Comparison of ENCODE assay signal across 21 cellular contexts in the genomic region with DNA sequence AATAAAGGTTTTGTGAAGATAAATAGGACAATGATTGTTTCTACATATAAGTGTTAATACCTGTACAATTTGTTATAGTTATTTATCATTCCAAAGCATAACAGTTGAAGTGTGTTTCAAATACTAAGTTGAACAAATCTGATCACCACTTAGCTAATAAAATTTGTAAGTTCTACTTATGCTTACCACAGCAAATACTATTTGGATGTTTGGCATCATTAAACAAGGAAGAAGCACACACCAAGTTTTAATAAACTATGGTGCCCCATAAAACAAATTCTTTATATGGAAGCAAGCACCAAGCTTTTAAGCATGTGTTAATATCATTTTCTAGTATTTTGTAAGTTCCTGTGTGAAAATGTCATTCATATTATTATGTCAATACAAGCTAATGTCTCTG. TPM values are rescaled to one million over a fixed set of nuclear protein-coding genes. Genes with fewer than 3 reads are reported as not detected.
A peak's percentile ranks its signal among the peaks of the same experiment; 100 is the strongest.
DNase-seq lines count a peak whose midpoint lies in the region; ATAC-seq, FAIRE-seq and TF ChIP-seq lines count a peak whose summit lies in the region.
"Had no signal": no experiment of that assay in that cellular context is flagged by ENCODE, and none has a peak within 500 bp of the region (broad histone marks: within the 10 kb centered on the region; RNA-seq: fewer than 3 reads in every experiment).

No MANE protein-coding gene starts in this region.

- peaks cover 5% of the 10 kb centered on the region for H3K79me1 ChIP-seq in mesenchymal stem cell (replicated peaks; ENCODE audit: low read length, poor library complexity, severe bottlenecking)

- no peak overlapping the region for H4K8ac ChIP-seq in mesenchymal stem cell (ENCODE audit: low read length)

- TF ChIP-seq RAD21 in HepG2 (CRISPR knock-in tag; IDR thresholded peaks at IDR 0.05) = no peak

- DNase-seq in HepG2 (ENCODE audit: low spot score) (no peak), right lobe of liver (no peak), epithelial cell of proximal tubule (ENCODE audit: low read depth) (no peak), mesenchymal stem cell (no peak), upper lobe of right lung (no peak), activated gamma-delta T cell (lab: John Stamatoyannopoulos, UW) (no peak)
- DNase-seq: DMS153, EL, H9, MM.1S, NCI-H1105, NCI-H187, NCI-H446 treated with DMSO at 0.1 percent for 48 hours, NCI-H748 treated with DMSO at 0.1 percent for 48 hours, SHP77 treated with DMSO at 0.1 percent for 48 hours had no signal

- H2BK15ac ChIP-seq in mesenchymal stem cell (ENCODE audit: low read depth, poor library complexity, severe bottlenecking) = no peak overlapping the region

- no peak for TF ChIP-seq CTCF in HepG2 (CRISPR knock-in tag; IDR thresholded peaks at IDR 0.05)
- TF ChIP-seq CTCF in right lobe of liver (IDR thresholded peaks at IDR 0.05) = no peak
- no peak for TF ChIP-seq CTCF in epithelial cell of proximal tubule (conservative IDR thresholded peaks at IDR 0.05; ENCODE audit: low read depth, low read length)
- TF ChIP-seq CTCF in upper lobe of right lung (IDR thresholded peaks at IDR 0.05) = no peak

- intact Hi-C loops in HepG2 (cut with micrococcal nuclease; ENCODE audit: unreplicated experiment) (no loop called here), right lobe of liver (cut with DNase I) (no loop called here), upper lobe of right lung (cut with DNase I) (loop anchor here (5.0 to 10.0 kb wide), 2 partner anchors 250 to 267 kb away; a partner anchor contains a TSS)

- H3K4me3 ChIP-seq in HepG2 (replicated peaks in 1 of 3; ENCODE audit: insufficient read depth in 1 of 3, low read depth in 2 of 3, low read length in 3 of 3) (no peak overlapping the region), right lobe of liver (no peak overlapping the region), epithelial cell of proximal tubule (ENCODE audit: low read depth, low read length) (peak overlapping the region; percentile 2), mesenchymal stem cell (ENCODE audit: insufficient read depth in 1 of 2, low read depth in 1 of 2, low read length in 2 of 2) (no peak overlapping the region), upper lobe of right lung (no peak overlapping the region)
- H3K4me3 ChIP-seq: BLaER1 treated with 17β-estradiol and CSF1 and Interleukin-3, amounts not matched to agents 10 nM and 100 nM; K562 had no signal

- no peaks in the 10 kb centered on the region for H4K20me1 ChIP-seq in HepG2 (ENCODE audit: insufficient read depth, low read length)
- H4K20me1 ChIP-seq: BLaER1 treated with 17β-estradiol and CSF1 and Interleukin-3, amounts not matched to agents 10 nM and 100 nM had no signal

- TF ChIP-seq POLR2A in HepG2 (IDR thresholded peaks at IDR 0.05; ENCODE audit: insufficient read depth in 1 of 2, low read depth in 2 of 2, low read length in 2 of 2) (no peak), right lobe of liver (IDR thresholded peaks at IDR 0.05) (no peak)

- no peak overlapping the region for H2BK120ac ChIP-seq in mesenchymal stem cell (ENCODE audit: low read depth, low read length)

- H3K9ac ChIP-seq in HepG2 (ENCODE audit: insufficient read depth, low read depth, low read length) (no peak overlapping the region), mesenchymal stem cell (ENCODE audit: low read length) (peak overlapping the region; percentile 69)
- H3K9ac ChIP-seq: BLaER1 treated with 17β-estradiol and CSF1 and Interleukin-3, amounts not matched to agents 10 nM and 100 nM had no signal

- in situ Hi-C loops in HepG2 (cut with HindIII; ENCODE audit: extremely low pct_ligation_motif_present, low pct_unique_long_range_greater_than_20kb) = no loop called here

- peaks cover 18% of the 10 kb centered on the region for H3K4me1 ChIP-seq in HepG2 (ENCODE audit: insufficient read depth, low read length)
- H3K4me1 ChIP-seq in right lobe of liver = no peaks in the 10 kb centered on the region
- H3K4me1 ChIP-seq in mesenchymal stem cell (ENCODE audit: control insufficient read depth, insufficient read depth, low read depth, low read length) = peaks cover 6% of the 10 kb centered on the region
- H3K4me1 ChIP-seq in upper lobe of right lung = peaks cover 20% of the 10 kb centered on the region
- H3K4me1 ChIP-seq: BLaER1 treated with 17β-estradiol and CSF1 and Interleukin-3, amounts not matched to agents 10 nM and 100 nM had no signal

- H3K23ac ChIP-seq in mesenchymal stem cell (ENCODE audit: low read length in 2 of 2) = no peak overlapping the region

- no TSS peak for BruUV-seq in HepG2 (replicated peaks; lab: Mats Ljungman, UMichigan)

- CTCF ChIA-PET in HepG2 (lab: Yijun Ruan, JAX; ENCODE audit: low intra/inter-chr PET ratio, low total read pairs) = interaction anchor here (1.5 kb wide), 1 partner anchor 306 kb away, joined by 8 read pairs; no protein-coding TSS in a partner anchor

- TF ChIP-seq EP300 in HepG2 (IDR thresholded peaks at IDR 0.05; ENCODE audit: low read depth in 2 of 2, low read length in 2 of 2) (no peak), HepG2 (CRISPR knock-in tag; IDR thresholded peaks at IDR 0.05; ENCODE audit: borderline replicate concordance) (no peak)

- no peak overlapping the region for H3K14ac ChIP-seq in mesenchymal stem cell (ENCODE audit: low read length in 2 of 2)

- no peaks in the 10 kb centered on the region for H3K9me3 ChIP-seq in HepG2 (ENCODE audit: low read length)
- no peaks in the 10 kb centered on the region for H3K9me3 ChIP-seq in right lobe of liver
- no peaks in the 10 kb centered on the region for H3K9me3 ChIP-seq in mesenchymal stem cell (ENCODE audit: control insufficient read depth, low read length)
- H3K9me3 ChIP-seq in upper lobe of right lung = no peaks in the 10 kb centered on the region

- no peaks in the 10 kb centered on the region for H3K79me2 ChIP-seq in HepG2 (ENCODE audit: insufficient read depth, low read length)

- no peak overlapping the region for H4K91ac ChIP-seq in mesenchymal stem cell (ENCODE audit: low read length)

- POLR2A ChIA-PET in HepG2 (lab: Yijun Ruan, JAX) = interaction anchor here (1.3 kb wide), 1 partner anchor 276 kb away, joined by 3 read pairs; a partner anchor contains a TSS

- H3K4me2 ChIP-seq in HepG2 (ENCODE audit: low read depth, low read length) (no peak overlapping the region), mesenchymal stem cell (ENCODE audit: low read length, poor library complexity, severe bottlenecking) (no peak overlapping the region)
- H3K4me2 ChIP-seq: BLaER1 treated with 17β-estradiol and CSF1 and Interleukin-3, amounts not matched to agents 10 nM and 100 nM had no signal

- H2BK5ac ChIP-seq in mesenchymal stem cell (ENCODE audit: low read depth, low read length, poor library complexity, severe bottlenecking) = no peak overlapping the region

- no peak overlapping the region for H2AK5ac ChIP-seq in mesenchymal stem cell (ENCODE audit: low read length, severe bottlenecking)

- ATAC-seq in HepG2 (no peak), right lobe of liver (no peak), upper lobe of right lung (no peak), GM21447 (IDR thresholded peaks at IDR 0.05; ENCODE audit: unreplicated experiment) (no peak), GM21381 (IDR thresholded peaks at IDR 0.05; ENCODE audit: unreplicated experiment) (no peak)
- ATAC-seq: K562 had no signal

- H3K36me3 ChIP-seq in HepG2 (replicated peaks in 1 of 2; ENCODE audit: control insufficient read depth in 1 of 2, insufficient read depth in 2 of 2, low read length in 2 of 2) = no peaks in the 10 kb centered on the region; a peak in 1 of 5 replicates
- H3K36me3 ChIP-seq in right lobe of liver = no peaks in the 10 kb centered on the region
- peaks cover 3 to 4% of the 10 kb centered on the region in 2 experiments for H3K36me3 ChIP-seq in mesenchymal stem cell (ENCODE audit: control insufficient read depth in 1 of 2, insufficient read depth in 2 of 2, low read depth in 1 of 2, low read length in 2 of 2)
- no peaks in the 10 kb centered on the region for H3K36me3 ChIP-seq in upper lobe of right lung
- H3K36me3 ChIP-seq: BLaER1 treated with 17β-estradiol and CSF1 and Interleukin-3, amounts not matched to agents 10 nM and 100 nM had no signal

- H3K27ac ChIP-seq in HepG2 (ENCODE audit: extremely low read length, insufficient read depth, low read length) (no peak overlapping the region), right lobe of liver (no peak overlapping the region), mesenchymal stem cell (ENCODE audit: low read length, poor library complexity, severe bottlenecking) (no peak overlapping the region), upper lobe of right lung (peak overlapping the region; percentile 86)
- H3K27ac ChIP-seq: 22Rv1; BLaER1 treated with 17β-estradiol and CSF1 and Interleukin-3, amounts not matched to agents 10 nM and 100 nM had no signal

- H3K27me3 ChIP-seq in HepG2 (ENCODE audit: control insufficient read depth in 1 of 2, insufficient read depth in 2 of 2, low read length in 2 of 2) (no peaks in the 10 kb centered on the region), right lobe of liver (no peaks in the 10 kb centered on the region), mesenchymal stem cell (ENCODE audit: control insufficient read depth in 1 of 2, insufficient read depth in 1 of 2, low read length in 2 of 2) (no peaks in the 10 kb centered on the region), upper lobe of right lung (no peaks in the 10 kb centered on the region)

- no peak overlapping the region for H3K18ac ChIP-seq in mesenchymal stem cell (ENCODE audit: low read depth in 1 of 2, low read length in 2 of 2)

- H2BK12ac ChIP-seq in mesenchymal stem cell (ENCODE audit: low read length in 2 of 2) = no peak overlapping the region

- H2AFZ ChIP-seq in HepG2 (ENCODE audit: low read length) = no peak overlapping the region
- no peak overlapping the region for H2AFZ ChIP-seq in mesenchymal stem cell (ENCODE audit: low read depth, low read length)

- no peak overlapping the region for H3K4ac ChIP-seq in mesenchymal stem cell (ENCODE audit: low read depth in 1 of 2, low read length in 2 of 2)

- no peak for FAIRE-seq in HepG2 (lab: Jason Lieb, UNC)
- FAIRE-seq: HTR-8/SVneo, K562 had no signal

RNA-seq across cellular contexts. Expression of a gene that starts 9.5 kb away (rescaled TPM):
- total RNA-seq in HepG2 (2016; rRNA removed; fragmentation: Illumina TruSeq; extraction: Trizol) (12.9 and 18.8 TPM in 2 replicates), right lobe of liver (10 to 100 TPM in 2 of 6 experiments, 1 to 10 TPM in 4; 4.7 to 19.6 (median 9.0) TPM), epithelial cell of proximal tubule (18.3 and 31.5 TPM in 2 replicates), upper lobe of right lung (59.1 TPM)
- total RNA-seq in HepG2 (2016; cell fraction: cytosol; rRNA removed; fragmentation: Illumina TruSeq; extraction: Trizol; ENCODE audit: low read depth) = 1.6 and 1.9 TPM in 2 replicates
- 13.4 and 14.9 TPM in 2 replicates for total RNA-seq in HepG2 (2016; cell fraction: insoluble cytoplasmic fraction; rRNA removed; fragmentation: Illumina TruSeq; extraction: Trizol)
- 4.6 TPM in 2 replicates for total RNA-seq in HepG2 (2016; cell fraction: membrane; rRNA removed; fragmentation: Illumina TruSeq; extraction: Trizol)
- total RNA-seq in HepG2 (2016; cell fraction: nucleus; rRNA removed; fragmentation: Illumina TruSeq; extraction: Trizol) = 10.1 and 12.6 TPM in 2 replicates
- 2.8 and 3.6 TPM in 2 replicates for polyA plus RNA-seq in HepG2 (2011; rRNA removed)
- polyA plus RNA-seq in HepG2 (2011; cell fraction: cytosol; rRNA removed) = 1.5 and 2.5 TPM in 2 replicates
- polyA plus RNA-seq in HepG2 (2011; cell fraction: nucleus; rRNA removed) = 1.6 and 2.0 TPM in 2 replicates
- 7.6 and 8.1 TPM in 2 replicates for polyA plus RNA-seq in HepG2 (2012)
- 0.83 and 0.87 TPM in 2 replicates for polyA plus RNA-seq in HepG2 (2016; cell fraction: cytosol; fragmentation: Illumina TruSeq; extraction: Trizol; ENCODE audit: low read depth)
- polyA plus RNA-seq in HepG2 (2016; cell fraction: insoluble cytoplasmic fraction; fragmentation: Illumina TruSeq; extraction: Trizol; ENCODE audit: low read depth) = 19.4 and 20.8 TPM in 2 replicates
- 3.0 and 3.3 TPM in 2 replicates for polyA plus RNA-seq in HepG2 (2016; cell fraction: membrane; fragmentation: Illumina TruSeq; extraction: Trizol; ENCODE audit: low read depth)
- 9.2 and 9.9 TPM in 2 replicates for polyA plus RNA-seq in HepG2 (2016; cell fraction: nucleus; fragmentation: Illumina TruSeq; extraction: Trizol; ENCODE audit: insufficient read depth, low read depth)
- polyA minus RNA-seq in HepG2 (2011; rRNA and poly(A)+ RNA removed; ENCODE audit: low replicate concordance) = 2.8 and 8.0 TPM in 2 replicates
- 6.7 and 11.9 TPM in 2 replicates for polyA minus RNA-seq in HepG2 (2011; cell fraction: cytosol; rRNA and poly(A)+ RNA removed)
- 11.8 and 15.4 TPM in 2 replicates for polyA minus RNA-seq in HepG2 (2011; cell fraction: nucleus; rRNA and poly(A)+ RNA removed)
- polyA plus RNA-seq in mesenchymal stem cell (2013, experiment 1 of 2) = 12.3 TPM
- polyA plus RNA-seq in mesenchymal stem cell (2013, experiment 2 of 2) = 12.3 TPM
